In the genomic region with DNA sequence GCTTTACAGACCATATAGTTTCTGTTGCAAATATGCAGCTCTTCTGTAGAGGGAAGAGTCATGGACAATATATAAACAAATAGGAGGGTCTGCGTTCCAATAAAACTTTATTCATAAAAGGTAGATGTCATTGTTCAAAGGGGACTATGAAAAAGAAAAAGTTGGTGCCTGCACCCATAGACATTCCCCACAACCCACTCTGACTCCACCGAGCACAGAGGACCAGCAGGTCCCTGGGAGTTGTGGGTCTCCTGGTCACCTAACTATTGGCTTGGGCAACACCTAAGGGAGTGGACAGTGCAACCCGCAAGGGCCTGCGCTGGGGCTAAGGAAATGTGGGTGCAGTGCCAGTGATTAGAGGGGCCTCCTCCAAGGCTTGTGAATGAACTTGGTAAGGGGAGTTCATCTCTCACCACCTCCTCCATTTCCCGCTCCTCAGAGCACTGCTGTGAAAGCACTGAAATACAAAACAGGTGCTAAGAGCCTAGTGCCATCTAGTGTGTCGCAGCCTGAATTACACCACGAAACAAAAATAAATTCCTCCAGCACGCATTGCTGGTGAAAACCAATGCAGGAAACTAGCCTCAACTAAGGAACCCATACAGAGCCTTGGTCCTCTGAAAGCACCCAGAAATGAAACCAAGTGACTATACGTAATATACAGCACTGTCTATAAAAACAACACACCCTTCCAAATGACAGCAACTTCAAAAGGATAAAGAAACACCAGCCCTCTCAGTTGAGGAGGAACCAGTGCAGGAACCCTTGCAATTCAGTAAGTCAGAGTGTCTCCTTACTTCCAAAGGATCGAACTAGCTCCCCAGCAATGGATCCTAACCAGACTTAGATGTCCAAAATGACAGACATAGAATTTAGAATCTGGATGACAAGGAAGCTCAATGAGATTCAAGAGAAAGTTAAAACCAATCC, we compare ENCODE assay signal across 8 cellular contexts.
DNase-seq lines count a peak whose midpoint lies in the region; ATAC-seq and TF ChIP-seq lines count a peak whose summit lies in the region.

No MANE protein-coding gene starts in this region.

- no peaks in the 10 kb centered on the region for H3K36me3 ChIP-seq in left ventricle myocardium inferior
- H3K36me3 ChIP-seq in right atrium auricular region, result no peaks in the 10 kb centered on the region
- H3K36me3 ChIP-seq in IMR-90 (ENCODE audit: control insufficient read depth, insufficient read depth, low read length), result no peaks in the 10 kb centered on the region

- POLR2A ChIA-PET in IMR-90 (lab: Charles Lee; ENCODE audit: unreplicated experiment), result no interaction called here

- H4K5ac ChIP-seq in IMR-90 (ENCODE audit: low read depth, low read length), result no peak overlapping the region

- H2AFZ ChIP-seq in IMR-90 (replicated peaks; ENCODE audit: low read length, poor library complexity), result no peak overlapping the region

- H3K4ac ChIP-seq in IMR-90 (ENCODE audit: low read depth, low read length), result no peak overlapping the region

- H4K20me1 ChIP-seq in IMR-90 (ENCODE audit: insufficient read depth, low read length), result no peaks in the 10 kb centered on the region

- H3K4me1 ChIP-seq in left ventricle myocardium inferior (no peaks in the 10 kb centered on the region), right atrium auricular region (no peaks in the 10 kb centered on the region), IMR-90 (ENCODE audit: control insufficient read depth, insufficient read depth, low read length) (no peaks in the 10 kb centered on the region)

- H3K9me1 ChIP-seq in IMR-90 (ENCODE audit: insufficient read depth, low read length), result no peaks in the 10 kb centered on the region

- no peak overlapping the region for H3K27ac ChIP-seq in left ventricle myocardium inferior (replicated peaks)
- H3K27ac ChIP-seq in right atrium auricular region, result no peak overlapping the region
- no peak overlapping the region for H3K27ac ChIP-seq in IMR-90 (ENCODE audit: insufficient read depth, low read length)

- H3K14ac ChIP-seq in IMR-90 (replicated peaks; ENCODE audit: low read depth, low read length), result no peak overlapping the region

- dilution Hi-C loops in IMR-90 (cut with HindIII; ENCODE audit: low sequenced_read_pairs, unreplicated experiment), result no loop called here

- intact Hi-C loops in left ventricle myocardium inferior (cut with micrococcal nuclease), result no loop called here
- intact Hi-C loops in IMR-90 (cut with micrococcal nuclease), result loop anchor here (5.0 kb wide), 1 partner anchor 187 kb away; no protein-coding TSS in a partner anchor

- no peaks in the 10 kb centered on the region for H3K27me3 ChIP-seq in left ventricle myocardium inferior (ENCODE audit: low read depth)
- no peaks in the 10 kb centered on the region for H3K27me3 ChIP-seq in right atrium auricular region
- no peaks in the 10 kb centered on the region for H3K27me3 ChIP-seq in IMR-90 (ENCODE audit: control insufficient read depth, insufficient read depth, low read length)

- H3K79me1 ChIP-seq in IMR-90 (ENCODE audit: low read depth in 1 of 2, low read length in 2 of 2), result no peaks in the 10 kb centered on the region

- ATAC-seq in IMR-90 (ENCODE audit: low read depth) (peak; percentile 66; the same call in 1 of the 2 replicates), GM21825 (IDR thresholded peaks at IDR 0.05; ENCODE audit: unreplicated experiment) (no peak), HG03175 (IDR thresholded peaks at IDR 0.05; ENCODE audit: unreplicated experiment) (no peak)

- no peak overlapping the region for H2BK120ac ChIP-seq in IMR-90 (ENCODE audit: low read depth, low read length)

- TF ChIP-seq RAD21 in IMR-90 (IDR thresholded peaks at IDR 0.05; ENCODE audit: low read length), result peak; percentile 44

- TF ChIP-seq CTCF in left ventricle myocardium inferior (IDR thresholded peaks at IDR 0.05; ENCODE audit: borderline replicate concordance), result peak; percentile 35
- TF ChIP-seq CTCF in right atrium auricular region (IDR thresholded peaks at IDR 0.05), result peak in 1 of 2 donors; percentile 20
- TF ChIP-seq CTCF in IMR-90 (conservative IDR thresholded peaks at IDR 0.05; ENCODE audit: low read depth, low read length), result peak; percentile 54

- H3K23ac ChIP-seq in IMR-90 (ENCODE audit: low read depth, low read length), result no peak overlapping the region

- no peak overlapping the region for H2AK9ac ChIP-seq in IMR-90 (replicated peaks; ENCODE audit: low read depth, low read length, poor library complexity)

- no peak overlapping the region for H3K9ac ChIP-seq in IMR-90 (ENCODE audit: low read depth, low read length)

- H3K9me3 ChIP-seq in left ventricle myocardium inferior (replicated peaks) (peaks cover 22% of the 10 kb centered on the region), right atrium auricular region (peaks cover 0 to 7% of the 10 kb centered on the region in 2 donors), IMR-90 (ENCODE audit: control insufficient read depth, insufficient read depth, low read length) (no peaks in the 10 kb centered on the region)

- H2BK15ac ChIP-seq in IMR-90 (ENCODE audit: low read depth, low read length), result no peak overlapping the region

- WGBS in IMR-90 (ENCODE audit: extremely low coverage in 2 of 2, insufficient read length in 1 of 2), 2 experiments, result no CpG with 5 or more reads among the region's 10 CpGs

- H4K91ac ChIP-seq in IMR-90 (ENCODE audit: insufficient read depth, low read depth, low read length), result no peak overlapping the region

- CTCF ChIA-PET in IMR-90 (lab: Yijun Ruan, JAX), result no interaction called here

- H2BK5ac ChIP-seq in IMR-90 (ENCODE audit: low read depth, low read length, poor library complexity, severe bottlenecking), result no peak overlapping the region

- H4K8ac ChIP-seq in IMR-90 (ENCODE audit: low read depth in 2 of 2, low read length in 2 of 2), result no peak overlapping the region

- no peak overlapping the region for H3K56ac ChIP-seq in IMR-90 (ENCODE audit: extremely low read depth, insufficient read depth, low read length)

- in situ Hi-C loops in IMR-90 (cut with MboI; ENCODE audit: low sequenced_read_pairs), result no loop called here

- no TSS peak for BruUV-seq in IMR-90 (replicated peaks; lab: Mats Ljungman, UMichigan)

- H3K4me2 ChIP-seq in IMR-90 (ENCODE audit: low read depth, low read length), result no peak overlapping the region

- TF ChIP-seq POLR2A in IMR-90 (IDR thresholded peaks at IDR 0.05; ENCODE audit: low read depth, low read length), result no peak

- no peak overlapping the region for H2AK5ac ChIP-seq in IMR-90 (ENCODE audit: low read depth, low read length)

- no peak overlapping the region for H3K4me3 ChIP-seq in left ventricle myocardium inferior
- no peak overlapping the region for H3K4me3 ChIP-seq in right atrium auricular region
- H3K4me3 ChIP-seq in IMR-90 (ENCODE audit: insufficient read depth, low read depth, low read length), result no peak overlapping the region

- no peak overlapping the region for H3K18ac ChIP-seq in IMR-90 (ENCODE audit: low read depth, low read length)

- no peak for DNase-seq in left ventricle myocardium inferior
- no peak for DNase-seq in right atrium auricular region (ENCODE audit: low spot score)
- peak; percentile 25 for DNase-seq in IMR-90
- DNase-seq in SKM-1 (lab: John Stamatoyannopoulos, UW; ENCODE audit: unreplicated experiment), result peak; percentile 42
- DNase-seq in glomerular visceral epithelial cell (ENCODE audit: extremely low spot score), result peak; percentile 3
- DNase-seq in COLO829 (ENCODE audit: low spot score), result no peak

- no peak overlapping the region for H2BK20ac ChIP-seq in IMR-90 (ENCODE audit: low read depth, low read length)

TF ChIP-seq in IMR-90, 13 proteins besides CTCF, POLR2A, EP300 and RAD21:
- TF ChIP-seq NFE2L2 (IDR thresholded peaks at IDR 0.05; ENCODE audit: low read depth, low read length), result no peak
- peak; percentile 38; the same call in 1 of the 2 replicates for TF ChIP-seq SMC3 (IDR thresholded peaks at IDR 0.05; ENCODE audit: low read depth, low read length)
- TF ChIP-seq BHLHE40 (IDR thresholded peaks at IDR 0.05; ENCODE audit: low read depth, low read length), result no peak

Comparison
In these comparisons a context has a peak if more than half of its experiments do, and no peak if none do; other contexts are left out.
1. DNase-seq: peak in IMR-90 (single experiment), SKM-1 (single experiment) and glomerular visceral epithelial cell (single experiment); none in left ventricle myocardium inferior (single experiment), right atrium auricular region (single experiment) and COLO829 (single experiment).